In the genomic region with DNA sequence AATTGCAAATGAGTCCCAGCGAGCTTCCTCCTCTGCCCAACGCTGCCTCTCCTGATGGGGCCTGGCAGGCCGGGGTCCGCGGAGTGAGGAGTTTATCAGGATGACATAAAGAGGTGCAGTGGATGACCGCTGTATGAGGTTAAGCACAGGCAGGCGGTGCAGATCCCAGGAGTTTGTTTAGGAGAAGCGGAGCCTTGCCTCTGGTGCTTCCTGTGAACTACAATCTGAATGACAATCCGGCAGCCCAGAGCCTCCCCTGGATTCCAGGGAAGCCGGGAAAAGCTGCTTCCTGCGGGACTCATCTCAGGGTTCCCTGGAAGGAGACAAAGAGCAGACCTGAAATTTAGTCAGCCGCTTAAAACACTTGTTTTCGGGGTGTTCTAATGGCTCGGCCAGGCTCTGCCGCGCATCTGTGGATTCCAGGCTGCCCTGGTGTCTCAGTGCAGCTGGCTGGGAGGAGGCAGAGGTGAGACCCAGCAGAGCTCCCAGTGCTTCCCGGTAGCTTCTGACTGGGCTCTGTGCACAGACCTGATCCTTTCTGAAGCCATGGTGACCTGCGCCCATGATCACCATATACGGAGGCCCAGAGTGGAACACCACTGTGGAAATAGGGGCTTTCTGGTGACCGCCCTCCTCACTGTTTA, we compare ENCODE assay signal across 2 cellular contexts.
TF ChIP-seq lines count a peak whose summit lies in the region.

No MANE protein-coding gene starts in this region.

TF ChIP-seq in SK-N-SH treated with all-trans-retinoic acid at 6 μM for 48 hours, 23 proteins besides CTCF, POLR2A, EP300 and RAD21 (continued from another document):
- no peak for TF ChIP-seq ZNF8 (CRISPR knock-in tag; IDR thresholded peaks at IDR 0.05)
- no peak for TF ChIP-seq ZNF70 (CRISPR knock-in tag; IDR thresholded peaks at IDR 0.05)
- no peak for TF ChIP-seq BACH2 (CRISPR knock-in tag; IDR thresholded peaks at IDR 0.05; ENCODE audit: borderline replicate concordance)
- TF ChIP-seq ZFP3 (CRISPR knock-in tag; IDR thresholded peaks at IDR 0.05), result no peak
- TF ChIP-seq, protein P1, sequence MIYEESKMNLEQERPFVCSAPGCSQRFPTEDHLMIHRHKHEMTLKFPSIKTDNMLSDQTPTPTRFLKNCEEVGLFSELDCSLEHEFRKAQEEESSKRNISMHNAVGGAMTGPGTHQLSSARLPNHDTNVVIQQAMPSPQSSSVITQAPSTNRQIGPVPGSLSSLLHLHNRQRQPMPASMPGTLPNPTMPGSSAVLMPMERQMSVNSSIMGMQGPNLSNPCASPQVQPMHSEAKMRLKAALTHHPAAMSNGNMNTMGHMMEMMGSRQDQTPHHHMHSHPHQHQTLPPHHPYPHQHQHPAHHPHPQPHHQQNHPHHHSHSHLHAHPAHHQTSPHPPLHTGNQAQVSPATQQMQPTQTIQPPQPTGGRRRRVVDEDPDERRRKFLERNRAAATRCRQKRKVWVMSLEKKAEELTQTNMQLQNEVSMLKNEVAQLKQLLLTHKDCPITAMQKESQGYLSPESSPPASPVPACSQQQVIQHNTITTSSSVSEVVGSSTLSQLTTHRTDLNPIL (CRISPR knock-in tag; IDR thresholded peaks at IDR 0.05; ENCODE audit: low read depth), result no peak
- TF ChIP-seq ZC3H10 (CRISPR knock-in tag; IDR thresholded peaks at IDR 0.05), result no peak

TF ChIP-seq in SK-N-SH, 30 proteins besides CTCF, POLR2A, EP300 and RAD21 (continued from another document):
- TF ChIP-seq, protein P2, sequence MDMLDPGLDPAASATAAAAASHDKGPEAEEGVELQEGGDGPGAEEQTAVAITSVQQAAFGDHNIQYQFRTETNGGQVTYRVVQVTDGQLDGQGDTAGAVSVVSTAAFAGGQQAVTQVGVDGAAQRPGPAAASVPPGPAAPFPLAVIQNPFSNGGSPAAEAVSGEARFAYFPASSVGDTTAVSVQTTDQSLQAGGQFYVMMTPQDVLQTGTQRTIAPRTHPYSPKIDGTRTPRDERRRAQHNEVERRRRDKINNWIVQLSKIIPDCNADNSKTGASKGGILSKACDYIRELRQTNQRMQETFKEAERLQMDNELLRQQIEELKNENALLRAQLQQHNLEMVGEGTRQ (IDR thresholded peaks at IDR 0.05; ENCODE audit: borderline replicate concordance, low read depth, low read length), result no peak
- no peak for TF ChIP-seq MXI1 (IDR thresholded peaks at IDR 0.05; ENCODE audit: low read depth, low read length)
- TF ChIP-seq GATA2 (CRISPR knock-in tag; IDR thresholded peaks at IDR 0.05), result no peak
- no peak for TF ChIP-seq RXRA (IDR thresholded peaks at IDR 0.05; ENCODE audit: borderline replicate concordance, low read depth)
- no peak for TF ChIP-seq FOXM1 (IDR thresholded peaks at IDR 0.05; ENCODE audit: low read depth)
